In the genomic region with DNA sequence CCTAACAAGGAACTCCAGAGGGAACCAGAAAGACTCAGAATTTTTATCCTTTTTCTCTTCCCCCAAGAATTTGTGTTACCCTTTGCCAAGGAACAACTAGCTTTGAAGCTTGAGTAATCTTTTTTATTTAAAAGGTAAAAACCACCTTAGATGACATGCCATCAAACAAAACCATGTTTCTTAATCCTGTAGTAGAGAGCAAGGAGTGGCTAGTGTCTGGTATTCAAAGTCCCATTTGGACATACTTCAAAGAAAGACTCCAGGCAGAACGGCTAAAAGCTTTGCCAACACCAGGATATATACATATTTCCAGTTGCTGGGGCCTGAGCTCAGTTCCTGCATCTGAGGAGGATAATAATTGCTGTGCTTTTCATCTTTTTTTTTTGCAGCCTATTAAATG, we compare ENCODE assay signal across 18 cellular contexts.
DNase-seq lines count a peak whose midpoint lies in the region; ATAC-seq, FAIRE-seq and TF ChIP-seq lines count a peak whose summit lies in the region.
"Had no signal": no experiment of that assay in that cellular context is flagged by ENCODE, and none has a peak within 500 bp of the region (broad histone marks: within the 10 kb centered on the region; RNA-seq: fewer than 3 reads in every experiment).

No MANE protein-coding gene starts in this region.

- BruUV-seq in PC-3 (replicated peaks; lab: Mats Ljungman, UMichigan): no TSS peak

- no peak overlapping the region for H2BK5ac ChIP-seq in H9 (ENCODE audit: insufficient read length, low read length)

- no peak for TF ChIP-seq POLR2A in uterus (IDR thresholded peaks at IDR 0.05)

- H3K4me3 Mint-ChIP-seq in neural progenitor cell (no peak overlapping the region), H9 (no peak overlapping the region)
- no peak overlapping the region for H3K4me3 Mint-ChIP-seq in activated CD4-positive, alpha-beta memory T cell treated with anti-CD3 and anti-CD28 coated beads, Interleukin-2, amount 10 ng/mL, durations not matched to agents 7 days and 5 days
- H3K4me3 Mint-ChIP-seq: activated CD4-positive, alpha-beta T cell treated with anti-CD3 and anti-CD28 coated beads, Interleukin-2, amount 10 ng/mL, durations not matched to agents 7 days and 5 days; activated naive CD8-positive, alpha-beta T cell treated with anti-CD3 and anti-CD28 coated beads, Interleukin-2, amount 50 U/mL, for 24 hours; CD14-positive monocyte had no signal

- no peak for DNase-seq in PC-3
- DNase-seq in neural progenitor cell (ENCODE audit: low spot score): no peak
- no peak for DNase-seq in uterus
- DNase-seq in H9: no peak
- DNase-seq in activated CD4-positive, alpha-beta memory T cell treated with anti-CD3 and anti-CD28 coated beads, Interleukin-2, amount 10 ng/mL, durations not matched to agents 7 days and 5 days: no peak
- DNase-seq in SW480 (ENCODE audit: low spot score): no peak
- DNase-seq: activated CD4-positive, alpha-beta T cell treated with anti-CD3 and anti-CD28 coated beads, Interleukin-2, amount 10 ng/mL, durations not matched to agents 7 days and 5 days; activated naive CD8-positive, alpha-beta T cell treated with anti-CD3 and anti-CD28 coated beads, Interleukin-2, amount 50 U/mL, for 24 hours; activated T-cell treated with anti-CD3 and anti-CD28 coated beads, Interleukin-2, amount 50 U/mL, for 1 hour; hypothalamus; NCI-H146; NCI-H510A; posterior cingulate gyrus had no signal

- H3K9me3 ChIP-seq in PC-3 (ENCODE audit: low read length): no peaks in the 10 kb centered on the region
- no peaks in the 10 kb centered on the region for H3K9me3 ChIP-seq in neural progenitor cell (ENCODE audit: low read depth)
- H3K9me3 ChIP-seq in uterus: no peaks in the 10 kb centered on the region
- H3K9me3 ChIP-seq in H9 (ENCODE audit: control insufficient read depth, low read depth, low read length): no peaks in the 10 kb centered on the region

- no CpG with 5 or more reads among the region's 1 CpG for WGBS in H9 (ENCODE audit: extremely low coverage, insufficient read length, low lambda C conversion rate)

- no peaks in the 10 kb centered on the region for H3F3A ChIP-seq in PC-3 (ENCODE audit: low read length, unreplicated experiment)
- H3F3A ChIP-seq in neural progenitor cell (ENCODE audit: low read depth): peaks cover 10% of the 10 kb centered on the region

- H2BK12ac ChIP-seq in H9 (ENCODE audit: insufficient read length, low read depth, low read length): no peak overlapping the region

- H3K18ac ChIP-seq in H9 (ENCODE audit: insufficient read length, low read depth, low read length): no peak overlapping the region

- no peak overlapping the region for H3K9ac ChIP-seq in PC-3 (ENCODE audit: low read length)
- no peak overlapping the region for H3K9ac ChIP-seq in neural progenitor cell
- H3K9ac ChIP-seq in H9 (ENCODE audit: extremely low read depth, insufficient read length, low read length): no peak overlapping the region

- no peaks in the 10 kb centered on the region for H3K9me2 ChIP-seq in PC-3 (replicated peaks; ENCODE audit: low read length)

- intact Hi-C loops in PC-3 (cut with micrococcal nuclease): no loop called here
- intact Hi-C loops in uterus (cut with DNase I; ENCODE audit: low total_unique reads): no loop called here

- H3K79me2 ChIP-seq in PC-3 (ENCODE audit: low read length): no peaks in the 10 kb centered on the region
- H3K79me2 ChIP-seq in neural progenitor cell (ENCODE audit: low read depth): no peaks in the 10 kb centered on the region
- H3K79me2 ChIP-seq in H9 (ENCODE audit: insufficient read depth, low read length): no peaks in the 10 kb centered on the region

- no peak overlapping the region for H3K4ac ChIP-seq in H9 (ENCODE audit: low read depth, low read length)

- H4K20me1 ChIP-seq in PC-3 (ENCODE audit: low read length): no peaks in the 10 kb centered on the region
- no peaks in the 10 kb centered on the region for H4K20me1 ChIP-seq in neural progenitor cell (ENCODE audit: low read depth)
- no peaks in the 10 kb centered on the region for H4K20me1 ChIP-seq in H9 (ENCODE audit: control insufficient read depth, insufficient read depth, insufficient read length)

- H3K27ac ChIP-seq in PC-3 (ENCODE audit: low read length) (no peak overlapping the region), neural progenitor cell (peak overlapping the region; percentile 41), uterus (peak overlapping the region; percentile 23 to 51), H9 (ENCODE audit: insufficient read length, low read depth, low read length) (no peak overlapping the region)
- H3K27ac ChIP-seq: SK-N-MC had no signal

- H2BK120ac ChIP-seq in H9 (ENCODE audit: low read depth, low read length, poor library complexity, severe bottlenecking): no peak overlapping the region

- H3K27me3 Mint-ChIP-seq in neural progenitor cell (ENCODE audit: insufficient read depth, low read depth): no peaks in the 10 kb centered on the region
- no peaks in the 10 kb centered on the region for H3K27me3 Mint-ChIP-seq in H9 (ENCODE audit: low read depth)
- no peaks in the 10 kb centered on the region for H3K27me3 Mint-ChIP-seq in activated CD4-positive, alpha-beta memory T cell treated with anti-CD3 and anti-CD28 coated beads, Interleukin-2, amount 10 ng/mL, durations not matched to agents 7 days and 5 days
- H3K27me3 Mint-ChIP-seq: activated CD4-positive, alpha-beta T cell treated with anti-CD3 and anti-CD28 coated beads, Interleukin-2, amount 10 ng/mL, durations not matched to agents 7 days and 5 days; activated naive CD8-positive, alpha-beta T cell treated with anti-CD3 and anti-CD28 coated beads, Interleukin-2, amount 50 U/mL, for 24 hours had no signal

- H3K4me1 ChIP-seq in PC-3 (ENCODE audit: insufficient read depth, low read length) (no peaks in the 10 kb centered on the region; the same call in 1 of the 2 replicates), neural progenitor cell (peaks cover 13% of the 10 kb centered on the region), uterus (no peaks in the 10 kb centered on the region), H9 (ENCODE audit: insufficient read depth, low read length) (no peaks in the 10 kb centered on the region)

- no peak overlapping the region for H3K14ac ChIP-seq in H9 (ENCODE audit: insufficient read depth, low read length)

- H3K4me1 Mint-ChIP-seq in neural progenitor cell: peaks cover 18% of the 10 kb centered on the region
- H3K4me1 Mint-ChIP-seq in H9: peaks cover 0 to 5% of the 10 kb centered on the region in 2 experiments; a peak in 3 of 4 replicates
- H3K4me1 Mint-ChIP-seq in activated CD4-positive, alpha-beta memory T cell treated with anti-CD3 and anti-CD28 coated beads, Interleukin-2, amount 10 ng/mL, durations not matched to agents 7 days and 5 days: no peaks in the 10 kb centered on the region
- H3K4me1 Mint-ChIP-seq: activated CD4-positive, alpha-beta T cell treated with anti-CD3 and anti-CD28 coated beads, Interleukin-2, amount 10 ng/mL, durations not matched to agents 7 days and 5 days; activated naive CD8-positive, alpha-beta T cell treated with anti-CD3 and anti-CD28 coated beads, Interleukin-2, amount 50 U/mL, for 24 hours; CD14-positive monocyte had no signal

- no peak for ATAC-seq in PC-3
- ATAC-seq: activated naive CD8-positive, alpha-beta T cell treated with anti-CD3 and anti-CD28 coated beads, Interleukin-2, amount 50 U/mL, for 24 hours had no signal

- H3K23ac ChIP-seq in H9 (ENCODE audit: insufficient read length, low read depth, low read length): no peak overlapping the region

- H3T11ph ChIP-seq in H9 (ENCODE audit: low read length): no peak overlapping the region

- H3K36me3 Mint-ChIP-seq in neural progenitor cell (no peaks in the 10 kb centered on the region), H9 (ENCODE audit: insufficient read depth in 1 of 3, low read depth in 3 of 3) (no peaks in the 10 kb centered on the region; a peak in 1 of 7 replicates)
- no peaks in the 10 kb centered on the region for H3K36me3 Mint-ChIP-seq in activated CD4-positive, alpha-beta memory T cell treated with anti-CD3 and anti-CD28 coated beads, Interleukin-2, amount 10 ng/mL, durations not matched to agents 7 days and 5 days (ENCODE audit: low read depth)
- H3K36me3 Mint-ChIP-seq: CD14-positive monocyte had no signal

- H2BK20ac ChIP-seq in H9 (ENCODE audit: low read depth, low read length, poor library complexity, severe bottlenecking): no peak overlapping the region

- no peaks in the 10 kb centered on the region for H3K23me2 ChIP-seq in H9 (ENCODE audit: insufficient read length, low read depth, low read length, poor library complexity, severe bottlenecking)

- no peak overlapping the region for H2AK5ac ChIP-seq in H9 (ENCODE audit: insufficient read length, low read length)

- POLR2A ChIA-PET in PC-3 (lab: Charles Lee; ENCODE audit: unreplicated experiment): no interaction called here
- POLR2A ChIA-PET in activated CD4-positive, alpha-beta memory T cell treated with anti-CD3 and anti-CD28 coated beads, Interleukin-2, amount 10 ng/mL, durations not matched to agents 7 days and 5 days (lab: Charles Lee): no interaction called here

- no peaks in the 10 kb centered on the region for H3K36me3 ChIP-seq in PC-3 (ENCODE audit: low read depth, low read length)
- H3K36me3 ChIP-seq in neural progenitor cell: peaks cover 3% of the 10 kb centered on the region
- H3K36me3 ChIP-seq in uterus: no peaks in the 10 kb centered on the region

- no peak overlapping the region for H3K27ac Mint-ChIP-seq in neural progenitor cell
- no peak overlapping the region for H3K27ac Mint-ChIP-seq in H9
- no peak overlapping the region for H3K27ac Mint-ChIP-seq in activated CD4-positive, alpha-beta memory T cell treated with anti-CD3 and anti-CD28 coated beads, Interleukin-2, amount 10 ng/mL, durations not matched to agents 7 days and 5 days
- H3K27ac Mint-ChIP-seq: activated CD4-positive, alpha-beta T cell treated with anti-CD3 and anti-CD28 coated beads, Interleukin-2, amount 10 ng/mL, durations not matched to agents 7 days and 5 days; activated naive CD8-positive, alpha-beta T cell treated with anti-CD3 and anti-CD28 coated beads, Interleukin-2, amount 50 U/mL, for 24 hours; CD14-positive monocyte had no signal

- FAIRE-seq in endometrium (lab: Jason Lieb, UNC): peak; percentile 76
- FAIRE-seq: colon, TTC549 had no signal

- no peak overlapping the region for H4K91ac ChIP-seq in H9 (ENCODE audit: insufficient read length, low read depth, low read length)

- no peak overlapping the region for H3K4me3 ChIP-seq in PC-3 (ENCODE audit: low read length)
- H3K4me3 ChIP-seq in neural progenitor cell: no peak overlapping the region
- no peak overlapping the region for H3K4me3 ChIP-seq in uterus
- H3K4me3 ChIP-seq: SK-N-MC had no signal

- no peak overlapping the region for H2BK15ac ChIP-seq in H9 (ENCODE audit: low read depth, low read length)

- no peak overlapping the region for H4K5ac ChIP-seq in H9 (ENCODE audit: insufficient read length, low read depth, low read length)

- TF ChIP-seq CTCF in PC-3 (conservative IDR thresholded peaks at IDR 0.05; ENCODE audit: low read depth, low read length) (no peak), neural progenitor cell (IDR thresholded peaks at IDR 0.05) (no peak), uterus (IDR thresholded peaks at IDR 0.05) (no peak), H9 (conservative IDR thresholded peaks at IDR 0.05) (no peak)

- CTCF ChIA-PET in PC-3 (lab: Charles Lee): interaction anchor here (0.7 kb wide), 1 partner anchor 1867 kb away, joined by 3 read pairs; no protein-coding TSS in a partner anchor
- CTCF ChIA-PET in activated CD4-positive, alpha-beta memory T cell treated with anti-CD3 and anti-CD28 coated beads, Interleukin-2, amount 10 ng/mL, durations not matched to agents 7 days and 5 days (lab: Charles Lee): interaction anchor here (0.6 kb wide), 1 partner anchor 1255 kb away, joined by 3 read pairs; no protein-coding TSS in a partner anchor

- no peak overlapping the region for H4K8ac ChIP-seq in H9 (replicated peaks; ENCODE audit: insufficient read length, low read depth, low read length)

- H3K27me3 ChIP-seq in PC-3 (ENCODE audit: low read length) (no peaks in the 10 kb centered on the region), neural progenitor cell (no peaks in the 10 kb centered on the region), uterus (no peaks in the 10 kb centered on the region), H9 (ENCODE audit: insufficient read depth, low read length) (no peaks in the 10 kb centered on the region)

- no peak overlapping the region for H3K56ac ChIP-seq in H9 (ENCODE audit: insufficient read length, low read depth, low read length)

- H3K4me2 ChIP-seq in PC-3 (ENCODE audit: low read length) (no peak overlapping the region), neural progenitor cell (peak overlapping the region; percentile 4), H9 (ENCODE audit: insufficient read depth, insufficient read length, low read length) (no peak overlapping the region)

- H3K9me3 Mint-ChIP-seq in neural progenitor cell: no peaks in the 10 kb centered on the region
- no peaks in the 10 kb centered on the region for H3K9me3 Mint-ChIP-seq in H9
- H3K9me3 Mint-ChIP-seq in activated CD4-positive, alpha-beta memory T cell treated with anti-CD3 and anti-CD28 coated beads, Interleukin-2, amount 10 ng/mL, durations not matched to agents 7 days and 5 days: no peaks in the 10 kb centered on the region
- H3K9me3 Mint-ChIP-seq: activated naive CD8-positive, alpha-beta T cell treated with anti-CD3 and anti-CD28 coated beads, Interleukin-2, amount 50 U/mL, for 24 hours had no signal

- H2AFZ ChIP-seq in PC-3 (ENCODE audit: low read length): peak overlapping the region; percentile 53; the same call in 1 of the 2 replicates
- H2AFZ ChIP-seq in neural progenitor cell (replicated peaks): no peak overlapping the region
- H2AFZ ChIP-seq in H9 (ENCODE audit: low read length): no peak overlapping the region

- H3K79me1 ChIP-seq in H9 (ENCODE audit: insufficient read depth, low read depth, low read length, poor library complexity, severe bottlenecking): no peaks in the 10 kb centered on the region

Comparison
In these comparisons a context has a peak if more than half of its experiments do, and no peak if none do; other contexts are left out.
1. H3K27ac ChIP-seq: peak in neural progenitor cell (single experiment) and uterus (2 of 2); none in PC-3 (single experiment) and H9 (single experiment).